11 cellular contexts compared by ENCODE assay signal in genomic region chr12:49549735-49550710, GRCh38. TPM values are rescaled to one million over a fixed set of nuclear protein-coding genes. Genes with fewer than 3 reads are reported as not detected.
DNase-seq lines count a peak whose midpoint lies in the region; ATAC-seq and TF ChIP-seq lines count a peak whose summit lies in the region.
"Had no signal": no experiment of that assay in that cellular context is flagged by ENCODE, and none has a peak within 500 bp of the region (broad histone marks: within the 10 kb centered on the region; RNA-seq: fewer than 3 reads in every experiment).

No MANE protein-coding gene starts in this region.

- peaks cover 12 to 17% (median 16%) of the 10 kb centered on the region in 3 donors for H3K4me1 Mint-ChIP-seq in naive B cell
- no peaks in the 10 kb centered on the region for H3K4me1 Mint-ChIP-seq in Caco-2 (ENCODE audit: low read depth, unreplicated experiment)

- ATAC-seq in naive B cell (ENCODE audit: low read depth in 2 of 2) (no peak), GM19395 (IDR thresholded peaks at IDR 0.05; ENCODE audit: unreplicated experiment) (no peak)

- POLR2A ChIA-PET in Caco-2 (lab: Charles Lee), result no interaction called here

- no peaks in the 10 kb centered on the region for H3K36me3 Mint-ChIP-seq in naive B cell
- no peaks in the 10 kb centered on the region for H3K36me3 Mint-ChIP-seq in Caco-2 (ENCODE audit: insufficient read depth, unreplicated experiment)
- H3K36me3 Mint-ChIP-seq: type B pancreatic cell had no signal

- no peak overlapping the region for H3K4me3 ChIP-seq in Caco-2 (ENCODE audit: low read depth, low read length)
- H3K4me3 ChIP-seq: lung had no signal

- BruUV-seq in Caco-2 (replicated peaks; lab: Mats Ljungman, UMichigan), result no TSS peak

- CTCF ChIA-PET in Caco-2 (lab: Charles Lee), result interaction anchor here (0.6 to 1.7 kb wide), 4 partner anchors 31 to 218 kb away, joined by 3 to 13 read pairs (median 4); no protein-coding TSS in a partner anchor

- intact Hi-C loops in Caco-2 (cut with micrococcal nuclease; ENCODE audit: unreplicated experiment), result no loop called here

- no peaks in the 10 kb centered on the region; the same call in 1 of the 2 replicates for H3K9me3 ChIP-seq in Caco-2

- peaks cover 21 to 52% (median 43%) of the 10 kb centered on the region in 3 donors for H3K27me3 Mint-ChIP-seq in naive B cell
- H3K27me3 Mint-ChIP-seq in Caco-2 (ENCODE audit: insufficient read depth, unreplicated experiment), result no peaks in the 10 kb centered on the region

- TF ChIP-seq CTCF in Caco-2 (IDR thresholded peaks at IDR 0.05; ENCODE audit: insufficient read depth in 1 of 2, low read depth in 1 of 2, low read length in 1 of 2, severe bottlenecking in 1 of 2, unreplicated experiment in 1 of 2), result no peak

- H3K9me3 Mint-ChIP-seq in naive B cell (peaks cover 0 to 1% (median 0%) of the 10 kb centered on the region in 7 donors), Caco-2 (ENCODE audit: unreplicated experiment) (no peaks in the 10 kb centered on the region)
- H3K9me3 Mint-ChIP-seq: type B pancreatic cell had no signal

- H3K4me3 Mint-ChIP-seq in naive B cell (peak overlapping the region in 5 of 8 donors; percentile 29 to 78 (median 52)), Caco-2 (ENCODE audit: unreplicated experiment) (no peak overlapping the region)
- H3K4me3 Mint-ChIP-seq: type B pancreatic cell had no signal

- H3K4me1 ChIP-seq in Caco-2, result peaks cover 3% of the 10 kb centered on the region; the same call in 1 of the 2 replicates

- peak; percentile 78 for DNase-seq in DMS53 treated with DMSO at 0.1 percent for 48 hours (lab: John Stamatoyannopoulos, UW; ENCODE audit: unreplicated experiment)
- peak; percentile 55 for DNase-seq in NCI-H1417 treated with DMSO at 0.1 percent for 48 hours (lab: John Stamatoyannopoulos, UW)
- DNase-seq in SHP77 (lab: John Stamatoyannopoulos, UW), result peak; percentile 61 to 88
- no peak for DNase-seq in naive B cell
- DNase-seq in hypothalamus (lab: John Stamatoyannopoulos, UW), result no peak
- no peak for DNase-seq in Caco-2
- DNase-seq in activated CD4-positive, alpha-beta T cell treated with anti-CD3 and anti-CD28 coated beads for 4 hours, result no peak
- DNase-seq: T-helper 2 cell had no signal

- H3K36me3 ChIP-seq in Caco-2 (ENCODE audit: control insufficient read depth, insufficient read depth, low read length), result no peaks in the 10 kb centered on the region

- H3K27ac Mint-ChIP-seq in naive B cell, result no peak overlapping the region
- H3K27ac Mint-ChIP-seq in Caco-2 (ENCODE audit: unreplicated experiment), result no peak overlapping the region
- H3K27ac Mint-ChIP-seq: type B pancreatic cell had no signal

- H3K27me3 ChIP-seq in Caco-2 (replicated peaks; ENCODE audit: control insufficient read depth, insufficient read depth, low read length), result no peaks in the 10 kb centered on the region

RNA-seq across cellular contexts. Expression of gene KCNH3, which starts 11.2 kb away (rescaled TPM):
- under 1 TPM in 3 of 6 donors, not detected in 3; 0.09 to 0.33 (median 0.18) TPM for polyA plus RNA-seq in naive B cell (ENCODE audit: low read depth in 6 of 6)
- 0.16 and 0.27 TPM in 2 replicates for total RNA-seq in Caco-2 (2022)

RNA-seq across cellular contexts. Expression of gene MCRS1, which starts 17.9 kb away (rescaled TPM):
- polyA plus RNA-seq in naive B cell (ENCODE audit: low read depth in 6 of 6), result 10 to 100 TPM; 41.5 to 54.5 (median 51.1) TPM
- total RNA-seq in Caco-2 (2022), result 115 and 122 TPM in 2 replicates

RNA-seq across cellular contexts. Expression of gene FAM186B, which starts 55.4 kb away (rescaled TPM):
- under 1 TPM in 3 of 6 donors, not detected in 3; 0.16 to 0.21 (median 0.17) TPM for polyA plus RNA-seq in naive B cell (ENCODE audit: low read depth in 6 of 6)
- 1.4 and 2.2 TPM in 2 replicates for total RNA-seq in Caco-2 (2022)

Comparison
In these comparisons a context has a peak if more than half of its experiments do, and no peak if none do; other contexts are left out.
1. DNase-seq: peak in DMS53 treated with DMSO at 0.1 percent for 48 hours (single experiment), NCI-H1417 treated with DMSO at 0.1 percent for 48 hours (single experiment) and SHP77 (2 of 2); none in naive B cell (single experiment), hypothalamus (0 of 51), Caco-2 (0 of 2) and activated CD4-positive, alpha-beta T cell treated with anti-CD3 and anti-CD28 coated beads for 4 hours (0 of 2).